8 cellular contexts compared by ENCODE assay signal in the genomic region with DNA sequence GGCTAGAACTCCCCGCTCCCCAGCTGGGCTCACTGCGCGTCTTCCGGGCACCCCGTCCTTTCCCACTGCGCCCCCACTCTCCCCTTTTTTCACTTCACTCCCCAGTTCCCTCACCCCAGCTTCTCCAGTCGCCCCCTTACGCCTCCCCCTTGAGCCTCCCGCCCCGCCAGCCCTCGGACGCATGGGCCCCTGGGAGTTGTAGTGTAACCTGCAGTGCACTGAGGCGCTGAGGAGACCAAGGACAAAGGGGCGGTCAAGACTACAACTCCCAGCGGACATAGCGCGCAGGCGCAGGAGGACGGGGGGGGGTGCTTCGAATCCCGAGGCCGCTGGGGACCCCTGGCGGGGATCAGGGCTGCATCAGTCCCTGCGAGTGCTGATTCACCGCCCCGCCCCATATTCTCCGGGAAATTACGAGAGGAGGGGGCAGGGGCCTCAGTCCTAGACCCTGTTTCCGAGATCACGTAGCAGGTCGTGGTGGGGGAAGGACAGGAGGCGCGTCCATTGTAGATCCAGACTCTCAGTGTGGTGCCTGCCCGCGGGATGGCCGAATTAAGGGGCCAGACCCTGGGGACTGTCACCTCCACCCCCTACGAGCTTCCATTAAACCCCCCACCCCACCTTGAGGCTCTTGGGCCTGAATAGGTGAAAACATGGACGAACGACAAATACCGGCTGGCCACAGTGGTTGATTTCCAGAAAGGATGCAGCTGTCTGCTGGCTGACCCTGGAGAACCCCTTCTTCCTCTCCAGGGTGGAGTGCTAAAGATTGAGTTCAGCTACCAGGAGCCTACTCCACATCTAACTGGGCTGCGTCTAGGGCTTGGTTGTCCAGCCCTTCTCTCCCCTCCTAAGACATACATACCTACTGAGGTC. TPM values are rescaled to one million over a fixed set of nuclear protein-coding genes. Genes with fewer than 3 reads are reported as not detected.
DNase-seq lines count a peak whose midpoint lies in the region; ATAC-seq and TF ChIP-seq lines count a peak whose summit lies in the region.

No MANE protein-coding gene starts in this region.

- H3K36me3 Mint-ChIP-seq in activated CD4-positive, alpha-beta T cell treated with anti-CD3 and anti-CD28 coated beads for 36 hours (ENCODE audit: low read depth): peaks cover 36% of the 10 kb centered on the region

- ATAC-seq in HG03457 (IDR thresholded peaks at IDR 0.05; ENCODE audit: unreplicated experiment): peak; percentile 80
- ATAC-seq in activated CD4-positive, alpha-beta T cell treated with anti-CD3 and anti-CD28 coated beads for 36 hours: peak; percentile 96

- CTCF ChIA-PET in BJ (lab: Yijun Ruan, JAX): interaction anchor here (0.7 to 2.5 kb wide), 11 partner anchors 10 to 181 kb away, joined by 3 to 15 read pairs (median 4); no protein-coding TSS in a partner anchor
- CTCF ChIA-PET in activated CD4-positive, alpha-beta T cell treated with anti-CD3 and anti-CD28 coated beads for 36 hours (lab: Charles Lee): interaction anchor here (0.8 to 1.9 kb wide), 8 partner anchors 10 to 62 kb away, joined by 3 to 11 read pairs (median 4); no protein-coding TSS in a partner anchor

- H3K4me1 Mint-ChIP-seq in activated CD4-positive, alpha-beta T cell treated with anti-CD3 and anti-CD28 coated beads for 36 hours: peaks cover 41% of the 10 kb centered on the region

- H3K27me3 ChIP-seq in BJ (ENCODE audit: control insufficient read depth, insufficient read depth, low read length): no peaks in the 10 kb centered on the region

- intact Hi-C loops in activated CD4-positive, alpha-beta T cell treated with anti-CD3 and anti-CD28 coated beads for 36 hours (cut with DNase I, micrococcal nuclease): loop anchor here (1.0 to 2.0 kb wide), 10 partner anchors 16 to 481 kb away; partner anchors contain the start of gene POR (in 1 of the 2)

- H3K27ac Mint-ChIP-seq in activated CD4-positive, alpha-beta T cell treated with anti-CD3 and anti-CD28 coated beads for 36 hours: peak overlapping the region; percentile 96

- DNase-seq in BJ (ENCODE audit: low read depth) (peak; percentile 91), GM19240 (ENCODE audit: insufficient read length, low spot score) (peak; percentile 88), NCI-H510A treated with DMSO at 0.1 percent for 48 hours (lab: John Stamatoyannopoulos, UW) (peak; percentile 92), choroid plexus epithelial cell (ENCODE audit: low read depth) (peak; percentile 99), kidney tubule cell (ENCODE audit: low spot score) (peak; percentile 99)
- peak; percentile 98 for DNase-seq in activated CD4-positive, alpha-beta T cell treated with anti-CD3 and anti-CD28 coated beads for 36 hours
- DNase-seq in stimulated activated CD4-positive, alpha-beta T cell treated with anti-CD3 and anti-CD28 coated beads, Interleukin-1b, Interleukin-23, amount 100 ng/mL, for 1 hour (ENCODE audit: low read depth in 2 of 2): peak; percentile 83 to 88

- H3K4me3 Mint-ChIP-seq in activated CD4-positive, alpha-beta T cell treated with anti-CD3 and anti-CD28 coated beads for 36 hours: peak overlapping the region; percentile 99

- H3K27me3 Mint-ChIP-seq in activated CD4-positive, alpha-beta T cell treated with anti-CD3 and anti-CD28 coated beads for 36 hours: no peaks in the 10 kb centered on the region

- no peaks in the 10 kb centered on the region for H3K9me3 Mint-ChIP-seq in activated CD4-positive, alpha-beta T cell treated with anti-CD3 and anti-CD28 coated beads for 36 hours (ENCODE audit: low read depth)

- TF ChIP-seq CTCF in BJ (IDR thresholded peaks at IDR 0.05; ENCODE audit: insufficient read depth, low read depth, low read length) (peak; percentile 90), choroid plexus epithelial cell (conservative IDR thresholded peaks at IDR 0.05; ENCODE audit: low read depth, low read length) (peak; percentile 73)

- H3K36me3 ChIP-seq in BJ (ENCODE audit: control insufficient read depth, insufficient read depth, low read length): no peaks in the 10 kb centered on the region

- POLR2A ChIA-PET in BJ (lab: Charles Lee): interaction anchor here (0.6 kb wide), 1 partner anchor 29 kb away, joined by 4 read pairs; no protein-coding TSS in a partner anchor
- POLR2A ChIA-PET in activated CD4-positive, alpha-beta T cell treated with anti-CD3 and anti-CD28 coated beads for 36 hours (lab: Charles Lee): interaction anchor here (0.6 to 2.2 kb wide), 3 partner anchors 16 to 65 kb away, joined by 3 to 10 read pairs (median 7); partner anchors contain the start of gene ZP3

- peak overlapping the region; percentile 99 for H3K4me3 ChIP-seq in BJ (ENCODE audit: low read depth, low read length)
- peak overlapping the region; percentile 98 for H3K4me3 ChIP-seq in choroid plexus epithelial cell (ENCODE audit: low read depth, low read length)

RNA-seq across cellular contexts. Expression of gene YWHAG, which starts 0.6 kb away (rescaled TPM):
- 48.8 and 62.2 TPM in 2 replicates for polyA plus RNA-seq in BJ (2011; rRNA removed)
- 61.2 and 72.1 TPM in 2 replicates for polyA minus RNA-seq in BJ (2011; rRNA and poly(A)+ RNA removed)
- total RNA-seq in activated CD4-positive, alpha-beta T cell treated with anti-CD3 and anti-CD28 coated beads for 36 hours: 100 to 1,000 TPM; 140 to 144 TPM

RNA-seq across cellular contexts. Expression of gene SSC4D, which starts 50.1 kb away (rescaled TPM):
- polyA plus RNA-seq in BJ (2011; rRNA removed): 0.71 and 0.92 TPM in 2 replicates
- polyA minus RNA-seq in BJ (2011; rRNA and poly(A)+ RNA removed): 0.24 and 0.46 TPM in 2 replicates
- under 1 TPM; 0.79 to 0.91 TPM for total RNA-seq in activated CD4-positive, alpha-beta T cell treated with anti-CD3 and anti-CD28 coated beads for 36 hours

RNA-seq across cellular contexts. Expression of gene HSPB1, which starts 56.9 kb away (rescaled TPM):
- 642 and 966 TPM in 2 replicates for polyA plus RNA-seq in BJ (2011; rRNA removed)
- polyA minus RNA-seq in BJ (2011; rRNA and poly(A)+ RNA removed): 142 and 174 TPM in 2 replicates
- 100 to 1,000 TPM in 1 of 2 experiments, 10 to 100 TPM in 1; 71.1 to 127 TPM for total RNA-seq in activated CD4-positive, alpha-beta T cell treated with anti-CD3 and anti-CD28 coated beads for 36 hours

Comparison
In these comparisons a context has a peak if more than half of its experiments do, and no peak if none do; other contexts are left out.
1. Peak in every context shown above with its lines: DNase-seq, ATAC-seq and H3K4me3 ChIP-seq.